In genomic region chr15:60767134-60767824, GRCh38 we compare ENCODE assay signal across 23 cellular contexts.
DNase-seq lines count a peak whose midpoint lies in the region; ATAC-seq, FAIRE-seq and TF ChIP-seq lines count a peak whose summit lies in the region.
"Had no signal": no experiment of that assay in that cellular context is flagged by ENCODE, and none has a peak within 500 bp of the region (broad histone marks: within the 10 kb centered on the region; RNA-seq: fewer than 3 reads in every experiment).

No MANE protein-coding gene starts in this region.

- H3K4me3 Mint-ChIP-seq in activated T-helper 17 cell treated with anti-CD3 and anti-CD28 coated beads, Interleukin-2, amount 50 U/mL, for 72 hours, result peak overlapping the region; percentile 56
- H3K4me3 Mint-ChIP-seq: B cell; CD4-positive, CD25-positive, alpha-beta regulatory T cell; CD8-positive, alpha-beta memory T cell; HFFc6 had no signal

- TF ChIP-seq CTCF in HepG2 (CRISPR knock-in tag; IDR thresholded peaks at IDR 0.05) (no peak), right lobe of liver (IDR thresholded peaks at IDR 0.05) (no peak), MM.1S (IDR thresholded peaks at IDR 0.05; ENCODE audit: low read length) (no peak)

- ATAC-seq in HepG2 (no peak), right lobe of liver (no peak)
- ATAC-seq in activated T-helper 17 cell treated with anti-CD3 and anti-CD28 coated beads, Interleukin-2, amount 50 U/mL, for 72 hours (replicated peaks), result peak; percentile 53

- CTCF ChIA-PET in HepG2 (lab: Yijun Ruan, JAX; ENCODE audit: low intra/inter-chr PET ratio, low total read pairs), result no interaction called here

- BruUV-seq in HepG2 (replicated peaks; lab: Mats Ljungman, UMichigan), result no TSS peak

- H3K27me3 ChIP-seq in HepG2 (ENCODE audit: control insufficient read depth in 1 of 2, insufficient read depth in 2 of 2, low read length in 2 of 2) (peaks cover 0 to 14% of the 10 kb centered on the region in 2 experiments; a peak in 2 of 5 replicates), right lobe of liver (no peaks in the 10 kb centered on the region), MM.1S (replicated peaks; ENCODE audit: insufficient read depth, low read length) (no peaks in the 10 kb centered on the region)
- H3K27me3 ChIP-seq: BLaER1 had no signal

- peaks cover 38% of the 10 kb centered on the region for H3K4me1 ChIP-seq in HepG2 (ENCODE audit: insufficient read depth, low read length)
- H3K4me1 ChIP-seq in right lobe of liver, result no peaks in the 10 kb centered on the region
- H3K4me1 ChIP-seq in MM.1S (ENCODE audit: low read length), result peaks cover 23% of the 10 kb centered on the region
- H3K4me1 ChIP-seq: BLaER1, HAP-1 had no signal

- TF ChIP-seq RAD21 in HepG2 (CRISPR knock-in tag; IDR thresholded peaks at IDR 0.05), result no peak

- intact Hi-C loops in HepG2 (cut with micrococcal nuclease; ENCODE audit: unreplicated experiment), result no loop called here
- intact Hi-C loops in right lobe of liver (cut with DNase I), result no loop called here

- H3K27ac ChIP-seq in HepG2 (ENCODE audit: extremely low read length, insufficient read depth, low read length) (no peak overlapping the region), right lobe of liver (no peak overlapping the region), MM.1S (ENCODE audit: low read length) (no peak overlapping the region)
- H3K27ac ChIP-seq: 22Rv1, BLaER1, C4-2B had no signal

- peak overlapping the region; percentile 57 for H3K27ac Mint-ChIP-seq in activated T-helper 17 cell treated with anti-CD3 and anti-CD28 coated beads, Interleukin-2, amount 50 U/mL, for 72 hours
- H3K27ac Mint-ChIP-seq: B cell; CD8-positive, alpha-beta memory T cell; HFFc6 had no signal

- H3K27me3 Mint-ChIP-seq in activated T-helper 17 cell treated with anti-CD3 and anti-CD28 coated beads, Interleukin-2, amount 50 U/mL, for 72 hours, result no peaks in the 10 kb centered on the region

- DNase-seq in HepG2 (ENCODE audit: low spot score), result no peak
- DNase-seq in right lobe of liver, result no peak
- DNase-seq in MM.1S, result peak; percentile 52
- no peak for DNase-seq in NCI-H1417 (lab: John Stamatoyannopoulos, UW)
- DNase-seq in mesenteric fat pad (ENCODE audit: low spot score), result no peak
- no peak for DNase-seq in NCI-H187 (lab: John Stamatoyannopoulos, UW)
- DNase-seq: CD4-positive, CD25-positive, alpha-beta regulatory T cell; CD8-positive, alpha-beta memory T cell; DMS 273 treated with DMSO at 0.1 percent for 48 hours; DMS79 treated with DMSO at 0.1 percent for 48 hours; GF-D8; GOT3; HFFc6 had no signal

- FAIRE-seq in HepG2 (lab: Jason Lieb, UNC), result no peak
- FAIRE-seq: A204.1, D721Med, GM19239, H54 had no signal

- H3K4me3 ChIP-seq in HepG2 (replicated peaks in 1 of 3; ENCODE audit: insufficient read depth in 1 of 3, low read depth in 2 of 3, low read length in 3 of 3), result no peak overlapping the region
- no peak overlapping the region for H3K4me3 ChIP-seq in right lobe of liver
- H3K4me3 ChIP-seq in MM.1S (ENCODE audit: low read length), result no peak overlapping the region
- H3K4me3 ChIP-seq: BLaER1, HAP-1 had no signal

- H3K9ac ChIP-seq in HepG2 (ENCODE audit: insufficient read depth, low read depth, low read length) (no peak overlapping the region), MM.1S (ENCODE audit: low read length) (no peak overlapping the region)
- H3K9ac ChIP-seq: BLaER1 had no signal

- H3F3A ChIP-seq in MM.1S (ENCODE audit: insufficient read depth, low read length), result peaks cover 17% of the 10 kb centered on the region; the same call in 1 of the 2 replicates

- H3K36me3 Mint-ChIP-seq in activated T-helper 17 cell treated with anti-CD3 and anti-CD28 coated beads, Interleukin-2, amount 50 U/mL, for 72 hours (ENCODE audit: low read depth), result peaks cover 10% of the 10 kb centered on the region

- H3K36me3 ChIP-seq in HepG2 (replicated peaks in 1 of 2; ENCODE audit: control insufficient read depth in 1 of 2, insufficient read depth in 2 of 2, low read length in 2 of 2), result no peaks in the 10 kb centered on the region
- no peaks in the 10 kb centered on the region for H3K36me3 ChIP-seq in right lobe of liver
- no peaks in the 10 kb centered on the region for H3K36me3 ChIP-seq in MM.1S (replicated peaks; ENCODE audit: insufficient read depth, low read length)
- H3K36me3 ChIP-seq: BLaER1, HAP-1 had no signal

- H3K4me1 Mint-ChIP-seq in activated T-helper 17 cell treated with anti-CD3 and anti-CD28 coated beads, Interleukin-2, amount 50 U/mL, for 72 hours, result peaks cover 68% of the 10 kb centered on the region
- H3K4me1 Mint-ChIP-seq: B cell; CD4-positive, CD25-positive, alpha-beta regulatory T cell had no signal

- H2AFZ ChIP-seq in HepG2 (ENCODE audit: low read length), result no peak overlapping the region
- H2AFZ ChIP-seq in MM.1S (ENCODE audit: low read length), result no peak overlapping the region

- H3K9me2 ChIP-seq in MM.1S (replicated peaks; ENCODE audit: insufficient read depth, low read length), result no peaks in the 10 kb centered on the region

- peaks cover 3% of the 10 kb centered on the region for H3K9me3 Mint-ChIP-seq in activated T-helper 17 cell treated with anti-CD3 and anti-CD28 coated beads, Interleukin-2, amount 50 U/mL, for 72 hours
- H3K9me3 Mint-ChIP-seq: HFFc6 had no signal

- WGBS in HepG2 (ENCODE audit: low lambda C conversion rate), result 36% methylated on average over 2 of the region's 2 CpGs
- WGBS in right lobe of liver (ENCODE audit: insufficient coverage, low coverage, low lambda C conversion rate, missing lambda C conversion rate), result 75% methylated on average over 1 of the region's 2 CpGs

- in situ Hi-C loops in HepG2 (cut with HindIII; ENCODE audit: extremely low pct_ligation_motif_present, low pct_unique_long_range_greater_than_20kb), result no loop called here

- no peak for TF ChIP-seq EP300 in HepG2 (IDR thresholded peaks at IDR 0.05; ENCODE audit: low read depth in 2 of 2, low read length in 2 of 2)
- no peak for TF ChIP-seq EP300 in HepG2 (CRISPR knock-in tag; IDR thresholded peaks at IDR 0.05; ENCODE audit: borderline replicate concordance)

- H3K79me2 ChIP-seq in HepG2 (ENCODE audit: insufficient read depth, low read length) (no peaks in the 10 kb centered on the region), MM.1S (ENCODE audit: low read length) (no peaks in the 10 kb centered on the region)

- H3K4me2 ChIP-seq in HepG2 (ENCODE audit: low read depth, low read length) (no peak overlapping the region), MM.1S (ENCODE audit: low read depth, low read length) (peak overlapping the region; percentile 40; the same call in 1 of the 2 replicates)
- H3K4me2 ChIP-seq: BLaER1 had no signal

- no peaks in the 10 kb centered on the region for H3K9me3 ChIP-seq in HepG2 (ENCODE audit: low read length)
- no peaks in the 10 kb centered on the region for H3K9me3 ChIP-seq in right lobe of liver
- H3K9me3 ChIP-seq in MM.1S (replicated peaks; ENCODE audit: insufficient read depth, low read length), result no peaks in the 10 kb centered on the region
- H3K9me3 ChIP-seq: HAP-1 had no signal

- TF ChIP-seq POLR2A in HepG2 (IDR thresholded peaks at IDR 0.05; ENCODE audit: insufficient read depth in 1 of 2, low read depth in 2 of 2, low read length in 2 of 2), result no peak
- TF ChIP-seq POLR2A in right lobe of liver (IDR thresholded peaks at IDR 0.05), result no peak

- H4K20me1 ChIP-seq in HepG2 (ENCODE audit: insufficient read depth, low read length) (no peaks in the 10 kb centered on the region), MM.1S (ENCODE audit: insufficient read depth, low read length) (no peaks in the 10 kb centered on the region)
- H4K20me1 ChIP-seq: BLaER1 had no signal

- POLR2A ChIA-PET in HepG2 (lab: Yijun Ruan, JAX), result no interaction called here

TF ChIP-seq in HepG2, 621 proteins besides CTCF, POLR2A, EP300 and RAD21:
- TF ChIP-seq ZBTB34 (CRISPR knock-in tag; IDR thresholded peaks at IDR 0.05) (no peak), ZNF160 (CRISPR knock-in tag; IDR thresholded peaks at IDR 0.05) (peak; percentile 99)
